6 cellular contexts compared by ENCODE assay signal in genomic region chr1:155003227-155003765, GRCh38. TPM values are rescaled to one million over a fixed set of nuclear protein-coding genes. Genes with fewer than 3 reads are reported as not detected.
DNase-seq lines count a peak whose midpoint lies in the region; TF ChIP-seq lines count a peak whose summit lies in the region.

No MANE protein-coding gene starts in this region.

- H3K4me3 ChIP-seq in Caco-2 (ENCODE audit: low read depth, low read length) (peak overlapping the region; percentile 98), skin epidermis (peak overlapping the region; percentile 70 to 93 (median 83))

- peak overlapping the region; percentile 88 for H3K27ac Mint-ChIP-seq in Caco-2 (ENCODE audit: unreplicated experiment)

- intact Hi-C loops in Caco-2 (cut with micrococcal nuclease; ENCODE audit: unreplicated experiment) = loop anchor here (5.0 kb wide), 2 partner anchors 79 to 124 kb away; partner anchors contain the start of gene EFNA1

- H3K9me3 ChIP-seq in Caco-2 = no peaks in the 10 kb centered on the region

- no peaks in the 10 kb centered on the region for H3K27me3 ChIP-seq in Caco-2 (replicated peaks; ENCODE audit: control insufficient read depth, insufficient read depth, low read length)

- no peak for TF ChIP-seq CTCF in Caco-2 (IDR thresholded peaks at IDR 0.05; ENCODE audit: insufficient read depth in 1 of 2, low read depth in 1 of 2, low read length in 1 of 2, severe bottlenecking in 1 of 2, unreplicated experiment in 1 of 2)

- peak overlapping the region; percentile 96 for H3K4me3 Mint-ChIP-seq in Caco-2 (ENCODE audit: unreplicated experiment)

- no peaks in the 10 kb centered on the region for H3K9me3 Mint-ChIP-seq in Caco-2 (ENCODE audit: unreplicated experiment)

- no TSS peak for BruUV-seq in Caco-2 (replicated peaks; lab: Mats Ljungman, UMichigan)

- peaks cover 4% of the 10 kb centered on the region for H3K36me3 ChIP-seq in Caco-2 (ENCODE audit: control insufficient read depth, insufficient read depth, low read length)

- H3K27me3 Mint-ChIP-seq in Caco-2 (ENCODE audit: insufficient read depth, unreplicated experiment) = no peaks in the 10 kb centered on the region

- DNase-seq in Caco-2 = peak in 1 of 2 experiments; percentile 42
- peak; percentile 27 for DNase-seq in NCI-H748 treated with DMSO at 0.1 percent for 48 hours (lab: John Stamatoyannopoulos, UW)
- no peak for DNase-seq in epithelial cell of prostate (ENCODE audit: low read depth, low spot score)
- no peak for DNase-seq in DMS153 treated with DMSO at 0.1 percent for 48 hours (lab: John Stamatoyannopoulos, UW; ENCODE audit: unreplicated experiment)
- no peak for DNase-seq in GOT3 (lab: John Stamatoyannopoulos, UW)

- POLR2A ChIA-PET in Caco-2 (lab: Charles Lee) = interaction anchor here (1.0 to 2.3 kb wide), 5 partner anchors 20 to 47 kb away, joined by 3 to 7 read pairs (median 5); partner anchors contain the start of gene FLAD1

- H3K27ac ChIP-seq in epithelial cell of prostate (peak overlapping the region; percentile 98), skin epidermis (peak overlapping the region; percentile 87 to 99 (median 96))

- CTCF ChIA-PET in Caco-2 (lab: Charles Lee) = interaction anchor here (0.5 to 3.2 kb wide), 4 partner anchors 14 to 82 kb away, joined by 3 to 16 read pairs (median 4); no protein-coding TSS in a partner anchor

- H3K4me1 ChIP-seq in Caco-2 = peaks cover 39% of the 10 kb centered on the region

- H3K36me3 Mint-ChIP-seq in Caco-2 (ENCODE audit: insufficient read depth, unreplicated experiment) = peaks cover 47% of the 10 kb centered on the region

- H3K4me1 Mint-ChIP-seq in Caco-2 (ENCODE audit: low read depth, unreplicated experiment) = peaks cover 23% of the 10 kb centered on the region

RNA-seq across cellular contexts. Expression of gene ZBTB7B, which starts 0.7 kb away (rescaled TPM):
- total RNA-seq in Caco-2 (2022) = 42.9 and 46.8 TPM in 2 replicates

RNA-seq across cellular contexts. Expression of gene LENEP, which starts 9.9 kb away (rescaled TPM):
- total RNA-seq in Caco-2 (2022) = 0.50 and 0.53 TPM in 2 replicates

RNA-seq across cellular contexts. Expression of gene FLAD1, which starts 20.2 kb away (rescaled TPM):
- total RNA-seq in Caco-2 (2022) = 51.3 and 61.5 TPM in 2 replicates

RNA-seq across cellular contexts. Expression of gene CKS1B, which starts 28.8 kb away (rescaled TPM):
- 243 and 259 TPM in 2 replicates for total RNA-seq in Caco-2 (2022)

RNA-seq across cellular contexts. Expression of gene DCST2, which starts 30.3 kb away (rescaled TPM):
- 0.26 and 0.61 TPM in 2 replicates for total RNA-seq in Caco-2 (2022)
